Comparison of ENCODE assay signal across 26 cellular contexts in the genomic region with DNA sequence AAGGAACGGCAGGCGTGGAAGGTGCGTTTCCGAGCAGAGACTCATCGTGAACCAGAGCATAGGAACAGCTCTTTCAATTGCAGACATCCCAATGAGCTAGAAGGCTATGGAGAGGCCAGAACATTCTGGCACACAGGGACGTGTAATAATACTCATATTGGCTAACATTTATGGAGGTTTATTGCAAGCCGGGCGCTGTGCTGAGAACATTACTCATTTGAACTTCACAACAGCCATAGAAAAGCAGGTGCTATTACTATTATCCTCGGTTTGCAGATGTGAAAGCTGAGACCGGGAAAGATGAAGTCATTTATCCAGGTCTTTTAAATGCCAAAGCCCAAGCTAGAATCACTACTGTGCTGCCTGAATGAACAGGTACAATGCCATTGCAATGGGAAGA.
DNase-seq lines count a peak whose midpoint lies in the region; TF ChIP-seq lines count a peak whose summit lies in the region.
"Had no signal": no experiment of that assay in that cellular context is flagged by ENCODE, and none has a peak within 500 bp of the region (broad histone marks: within the 10 kb centered on the region; RNA-seq: fewer than 3 reads in every experiment).

No MANE protein-coding gene starts in this region.

- no peaks in the 10 kb centered on the region for H4K20me1 ChIP-seq in hepatocyte (ENCODE audit: insufficient read depth, poor library complexity, severe bottlenecking)

- no peak overlapping the region for H3K4me3 ChIP-seq in iPS-20b (ENCODE audit: low read length)
- no peak overlapping the region for H3K4me3 ChIP-seq in sigmoid colon
- H3K4me3 ChIP-seq in hepatocyte: no peak overlapping the region
- H3K4me3 ChIP-seq: heart right ventricle, lung, right lobe of liver, SJCRH30 had no signal

- TF ChIP-seq POLR2A in sigmoid colon (IDR thresholded peaks at IDR 0.05): no peak

- DNase-seq in NCI-H2029 (lab: John Stamatoyannopoulos, UW) (peak; percentile 8), NCI-H2029 treated with DMSO at 0.1 percent for 48 hours (lab: John Stamatoyannopoulos, UW) (no peak), NCI-H345 treated with DMSO at 0.1 percent for 48 hours (lab: John Stamatoyannopoulos, UW; ENCODE audit: unreplicated experiment) (peak; percentile 83), sigmoid colon (peak; percentile 61), UCSD-AML1 (lab: John Stamatoyannopoulos, UW; ENCODE audit: unreplicated experiment) (no peak), hepatocyte (ENCODE audit: low spot score) (no peak), NCI-H1930 (lab: John Stamatoyannopoulos, UW) (no peak)
- DNase-seq: activated CD4-positive, alpha-beta T cell treated with anti-CD3 and anti-CD28 coated beads for 36 hours; activated naive CD4-positive, alpha-beta T cell treated with Interleukin-2 at 50 U/mL for 16 hours; activated T-cell treated with anti-CD3 and anti-CD28 coated beads, Interleukin-2, amount 50 U/mL, for 48 hours; AML-193; amniotic stem cell; CD8-positive, alpha-beta memory T cell; cortex of kidney; DMS153; GF-D8; HCEC 1CT; heart right ventricle; immature natural killer cell; KBM-7; NK-92 treated with Interleukin-12 subunit alpha and Interleukin-12 subunit beta, amount 100 ng/mL, for 24 hours; occipital lobe; right lobe of liver; SJCRH30 had no signal

- no peak overlapping the region for H2AFZ ChIP-seq in hepatocyte

- H3K9me3 ChIP-seq in iPS-20b (ENCODE audit: insufficient read depth, low read depth, low read length): no peaks in the 10 kb centered on the region
- peaks cover 0 to 4% (median 0%) of the 10 kb centered on the region in 4 donors for H3K9me3 ChIP-seq in sigmoid colon
- no peaks in the 10 kb centered on the region for H3K9me3 ChIP-seq in hepatocyte (ENCODE audit: low read depth)
- H3K9me3 ChIP-seq: right lobe of liver, SJCRH30 had no signal

- H3K9me2 ChIP-seq in hepatocyte (replicated peaks; ENCODE audit: insufficient read depth): no peaks in the 10 kb centered on the region

- TF ChIP-seq CTCF in sigmoid colon (IDR thresholded peaks at IDR 0.05): no peak
- TF ChIP-seq CTCF in hepatocyte (IDR thresholded peaks at IDR 0.05; ENCODE audit: poor library complexity): no peak

- no peaks in the 10 kb centered on the region for H3K79me2 ChIP-seq in hepatocyte

- no peaks in the 10 kb centered on the region for H3K36me3 ChIP-seq in iPS-20b (ENCODE audit: insufficient read depth, low read depth, low read length)
- H3K36me3 ChIP-seq in sigmoid colon: no peaks in the 10 kb centered on the region
- no peaks in the 10 kb centered on the region for H3K36me3 ChIP-seq in hepatocyte (replicated peaks; ENCODE audit: insufficient read depth, low read depth)
- H3K36me3 ChIP-seq: heart right ventricle, right lobe of liver, SJCRH30 had no signal

- intact Hi-C loops in sigmoid colon (cut with DNase I): no loop called here

- TF ChIP-seq EP300 in sigmoid colon (IDR thresholded peaks at IDR 0.05): no peak

- H3K27me3 ChIP-seq in iPS-20b (ENCODE audit: insufficient read depth, low read length) (no peaks in the 10 kb centered on the region), sigmoid colon (peaks cover 0 to 9% (median 0%) of the 10 kb centered on the region in 3 donors), hepatocyte (peaks cover under 1% of the 10 kb centered on the region)
- H3K27me3 ChIP-seq: right lobe of liver, SJCRH30 had no signal

- H3K4me1 ChIP-seq in iPS-20b (ENCODE audit: insufficient read depth, low read length) (peaks cover 22% of the 10 kb centered on the region), sigmoid colon (no peaks in the 10 kb centered on the region), hepatocyte (ENCODE audit: insufficient read depth) (no peaks in the 10 kb centered on the region)
- H3K4me1 ChIP-seq: heart right ventricle, right lobe of liver, SJCRH30 had no signal

- H3K27ac ChIP-seq in iPS-20b (ENCODE audit: low read length) (no peak overlapping the region), sigmoid colon (no peak overlapping the region), hepatocyte (no peak overlapping the region)
- H3K27ac ChIP-seq: heart right ventricle, right lobe of liver, SJCRH30 had no signal

- H3K4me2 ChIP-seq in hepatocyte: no peak overlapping the region

- WGBS in sigmoid colon, 2 donors: 55 to 62% methylated on average over 10 of the region's 10 CpGs
- WGBS in hepatocyte (ENCODE audit: low lambda C conversion rate, missing lambda C conversion rate): 69% methylated on average over 10 of the region's 10 CpGs

- peak overlapping the region; percentile 26; the same call in 1 of the 2 replicates for H3K9ac ChIP-seq in iPS-20b (ENCODE audit: low read depth, low read length)

Comparison
In these comparisons a context has a peak if more than half of its experiments do, and no peak if none do; other contexts are left out.
1. DNase-seq: peak in NCI-H2029 (single experiment), NCI-H345 treated with DMSO at 0.1 percent for 48 hours (single experiment) and sigmoid colon (single experiment); none in NCI-H2029 treated with DMSO at 0.1 percent for 48 hours (single experiment), UCSD-AML1 (single experiment), hepatocyte (single experiment) and NCI-H1930 (0 of 2).